Comparison of ENCODE assay signal across 18 cellular contexts in genomic region chr22:44383071-44383575, GRCh38.
"Had no signal": no experiment of that assay in that cellular context is flagged by ENCODE, and none has a peak within 500 bp of the region (broad histone marks: within the 10 kb centered on the region; RNA-seq: fewer than 3 reads in every experiment).

No MANE protein-coding gene starts in this region.

- H3K4me1 ChIP-seq: left lung, prostate gland had no signal

- H3K4me2 ChIP-seq: smooth muscle cell had no signal

- H3K36me3 ChIP-seq: left lung, prostate gland had no signal

- H3K9me3 ChIP-seq: prostate gland had no signal

- H3K27ac ChIP-seq: dorsolateral prefrontal cortex, epithelial cell of prostate, left lung, prostate gland had no signal

- H3K4me3 ChIP-seq: dorsolateral prefrontal cortex, left lung, prostate gland, smooth muscle cell had no signal

- DNase-seq: activated CD4-positive, alpha-beta T cell treated with anti-CD3 and anti-CD28 coated beads, Interleukin-2, amount 10 ng/mL, durations not matched to agents 24 days and 14 days; activated CD8-positive, alpha-beta T cell treated with anti-CD3 and anti-CD28 coated beads, Interleukin-2, amount 10 ng/mL, durations not matched to agents 7 days and 5 days; activated naive CD4-positive, alpha-beta T cell treated with Interleukin-2 at 50 U/mL for 16 hours; activated naive CD8-positive, alpha-beta T cell treated with anti-CD3 and anti-CD28 coated beads, Interleukin-2, amount 10 ng/mL, durations not matched to agents 7 days and 5 days; activated T-cell treated with anti-CD3 and anti-CD28 coated beads, Interleukin-2, amount 50 U/mL, for 24 hours; amygdala; central memory CD4-positive, alpha-beta T cell; dorsolateral prefrontal cortex; foreskin fibroblast; mesendoderm; naive thymus-derived CD8-positive, alpha-beta T cell; stimulated activated CD4-positive, alpha-beta T cell treated with anti-CD3 and anti-CD28 coated beads, Interleukin-4, amount 100 ng/mL, for 4 hours; T1000 had no signal

- ATAC-seq: activated CD8-positive, alpha-beta T cell treated with anti-CD3 and anti-CD28 coated beads, Interleukin-2, amount 10 ng/mL, durations not matched to agents 7 days and 5 days; left lung; naive thymus-derived CD8-positive, alpha-beta T cell; stimulated activated memory B cell treated with anti-CD40 and anti-IgM and Interleukin-4, amounts not matched to agents 10 μg/mL and 1 μg/mL and 100 μg/mL, for 72 hours had no signal
